ENCODE assay signal across 8 cellular contexts in the genomic region with DNA sequence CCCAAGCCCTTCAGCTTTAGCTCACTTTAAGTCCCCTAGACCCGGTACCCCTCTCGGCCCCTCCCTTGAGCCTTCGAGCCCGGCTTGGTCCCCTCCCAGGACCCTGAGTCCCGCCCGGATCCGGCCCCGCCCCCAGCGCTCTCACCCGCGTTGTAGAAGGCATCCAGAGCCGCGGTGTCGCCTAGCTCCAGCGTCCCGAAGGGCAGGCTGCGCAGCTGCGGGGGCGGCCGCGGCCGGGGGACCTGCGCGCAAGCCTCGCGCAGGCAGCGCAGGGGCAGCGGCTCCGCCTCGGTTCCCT. TPM values are rescaled to one million over a fixed set of nuclear protein-coding genes. Genes with fewer than 3 reads are reported as not detected.
DNase-seq lines count a peak whose midpoint lies in the region; ATAC-seq and TF ChIP-seq lines count a peak whose summit lies in the region.

No MANE protein-coding gene starts in this region.

- peak overlapping the region; percentile 35; the same call in 1 of the 2 replicates for H3K9ac ChIP-seq in KMS-11
- peak overlapping the region; percentile 65 for H3K9ac ChIP-seq in SK-N-MC (ENCODE audit: insufficient read length)

- H3K27me3 Mint-ChIP-seq in activated naive CD8-positive, alpha-beta T cell = no peaks in the 10 kb centered on the region

- H3K27ac Mint-ChIP-seq in activated naive CD8-positive, alpha-beta T cell = no peak overlapping the region

- no peaks in the 10 kb centered on the region for H4K20me1 ChIP-seq in KMS-11 (ENCODE audit: insufficient read depth)

- peaks cover 28% of the 10 kb centered on the region for H3K4me1 Mint-ChIP-seq in activated naive CD8-positive, alpha-beta T cell (ENCODE audit: low read depth)

- ATAC-seq in GM18907 (IDR thresholded peaks at IDR 0.05; ENCODE audit: unreplicated experiment) (peak; percentile 40), omental fat pad (ENCODE audit: low FRiP score) (peak; percentile 51)

- no peaks in the 10 kb centered on the region for H3K36me3 ChIP-seq in KMS-11 (ENCODE audit: insufficient read depth)
- H3K36me3 ChIP-seq in SK-N-MC (ENCODE audit: insufficient read depth, low read length) = no peaks in the 10 kb centered on the region
- H3K36me3 ChIP-seq in tibial nerve = peaks cover 0 to 37% (median 6%) of the 10 kb centered on the region in 3 donors

- H3K4me2 ChIP-seq in KMS-11 = peak overlapping the region; percentile 78

- peak overlapping the region; percentile 87 for H3K4me3 Mint-ChIP-seq in activated naive CD8-positive, alpha-beta T cell

- TF ChIP-seq EP300 in tibial nerve (IDR thresholded peaks at IDR 0.05) = no peak

- no peaks in the 10 kb centered on the region for H3K79me2 ChIP-seq in KMS-11 (ENCODE audit: insufficient read depth, low read depth)

- H2AFZ ChIP-seq in KMS-11 (ENCODE audit: low read depth) = peak overlapping the region; percentile 100

- H3K27me3 ChIP-seq in KMS-11 (ENCODE audit: insufficient read depth, low read depth) (no peaks in the 10 kb centered on the region), tibial nerve (no peaks in the 10 kb centered on the region)

- H3K4me3 ChIP-seq in KMS-11 (IDR thresholded peaks at IDR 0.05; ENCODE audit: insufficient read depth, low read depth, low read length) (peak overlapping the region; percentile 35), SK-N-MC (peak overlapping the region; percentile 97), tibial nerve (peak overlapping the region; percentile 66 to 82 (median 74))

- WGBS in tibial nerve, 2 donors = 0 to 3% methylated on average over 15 to 16 of the region's 30 CpGs

- H3K36me3 Mint-ChIP-seq in activated naive CD8-positive, alpha-beta T cell = no peaks in the 10 kb centered on the region

- H3K9me3 ChIP-seq in SK-N-MC (ENCODE audit: low read depth, low read length) (no peaks in the 10 kb centered on the region), tibial nerve (no peaks in the 10 kb centered on the region)

- H3K9me3 Mint-ChIP-seq in activated naive CD8-positive, alpha-beta T cell (ENCODE audit: low read depth) = no peaks in the 10 kb centered on the region

- H3K4me1 ChIP-seq in KMS-11 (ENCODE audit: low read depth, poor library complexity, severe bottlenecking) = peaks cover 17% of the 10 kb centered on the region
- H3K4me1 ChIP-seq in tibial nerve = peaks cover 0 to 52% (median 33%) of the 10 kb centered on the region in 4 donors

- DNase-seq in SK-N-MC (ENCODE audit: low read depth, low spot score) = no peak
- DNase-seq in head of caudate nucleus = peak; percentile 15 to 79 (median 59)
- peak; percentile 48 for DNase-seq in omental fat pad (ENCODE audit: low spot score)
- peak; percentile 80 to 86 for DNase-seq in tibial nerve (ENCODE audit: low spot score in 2 of 2)

- TF ChIP-seq POLR2A in tibial nerve (IDR thresholded peaks at IDR 0.05) = peak in 1 of 2 donors; percentile 35

- TF ChIP-seq CTCF in 22Rv1 (IDR thresholded peaks at IDR 0.05) (no peak), KMS-11 (conservative IDR thresholded peaks at IDR 0.05; ENCODE audit: low read depth, low read length) (no peak), omental fat pad (IDR thresholded peaks at IDR 0.05) (no peak), tibial nerve (IDR thresholded peaks at IDR 0.05) (no peak)

- H3K27ac ChIP-seq in 22Rv1 = peak overlapping the region; percentile 97
- H3K27ac ChIP-seq in KMS-11 = no peak overlapping the region
- peak overlapping the region; percentile 81; the same call in 1 of the 2 replicates for H3K27ac ChIP-seq in SK-N-MC
- H3K27ac ChIP-seq in tibial nerve = peak overlapping the region; percentile 95 to 100 (median 97)

- intact Hi-C loops in head of caudate nucleus (cut with DNase I) = no loop called here

RNA-seq across cellular contexts. Expression of gene MAP3K6, which starts 0.7 kb away (rescaled TPM):
- total RNA-seq in omental fat pad (100 to 1,000 TPM in 1 of 4 donors, 10 to 100 TPM in 3; 26.8 to 129 (median 43.4) TPM), tibial nerve (100 to 1,000 TPM in 2 of 4 donors, 10 to 100 TPM in 2; 82.2 to 122 (median 101) TPM)

RNA-seq across cellular contexts. Expression of gene FCN3, which starts 8.6 kb away (rescaled TPM):
- total RNA-seq in omental fat pad (100 to 1,000 TPM in 1 of 4 donors, 10 to 100 TPM in 3; 33.1 to 451 (median 75.9) TPM), tibial nerve (1 to 10 TPM in 3 of 4 donors, not detected in 1; 2.5 to 8.7 (median 3.7) TPM)

RNA-seq across cellular contexts. Expression of gene CD164L2, which starts 17.1 kb away (rescaled TPM):
- total RNA-seq in omental fat pad = not detected
- not detected for total RNA-seq in tibial nerve

RNA-seq across cellular contexts. Expression of gene SYTL1, which starts 24.2 kb away (rescaled TPM):
- total RNA-seq in omental fat pad (1 to 10 TPM; 1.2 to 4.3 (median 1.9) TPM), tibial nerve (1 to 10 TPM; 1.2 to 2.7 (median 1.7) TPM)

RNA-seq across cellular contexts. Expression of gene GPR3, which starts 26.4 kb away (rescaled TPM):
- total RNA-seq in omental fat pad = 1 to 10 TPM in 1 of 4 donors, under 1 TPM in 2, not detected in 1; 0.19 to 1.3 (median 0.65) TPM
- total RNA-seq in tibial nerve = not detected

Comparison
In these comparisons a context has a peak if more than half of its experiments do, and no peak if none do; other contexts are left out.
1. H3K4me3 ChIP-seq: peak in every context shown above with its lines; median percentile 97 in SK-N-MC; 74 in tibial nerve; 35 in KMS-11.